Comparison of ENCODE assay signal across 8 cellular contexts in genomic region chr1:113859478-113860175, GRCh38. TPM values are rescaled to one million over a fixed set of nuclear protein-coding genes. Genes with fewer than 3 reads are reported as not detected.
A peak's percentile ranks its signal among the peaks of the same experiment; 100 is the strongest.
DNase-seq lines count a peak whose midpoint lies in the region; ATAC-seq and TF ChIP-seq lines count a peak whose summit lies in the region.

No MANE protein-coding gene starts in this region.

- H4K91ac ChIP-seq in mesenchymal stem cell (ENCODE audit: low read length): no peak overlapping the region

- H3K14ac ChIP-seq in mesenchymal stem cell (ENCODE audit: low read length in 2 of 2): no peak overlapping the region

- peaks cover 2% of the 10 kb centered on the region for H3K4me1 ChIP-seq in mesenchymal stem cell (ENCODE audit: control insufficient read depth, insufficient read depth, low read depth, low read length)

- H3K4me2 ChIP-seq in mesenchymal stem cell (ENCODE audit: low read length, poor library complexity, severe bottlenecking): no peak overlapping the region

- no peaks in the 10 kb centered on the region for H3K27me3 ChIP-seq in mesenchymal stem cell (ENCODE audit: control insufficient read depth in 1 of 2, insufficient read depth in 1 of 2, low read length in 2 of 2)

- H3K23ac ChIP-seq in mesenchymal stem cell (ENCODE audit: low read length in 2 of 2): no peak overlapping the region

- H4K8ac ChIP-seq in mesenchymal stem cell (ENCODE audit: low read length): no peak overlapping the region

- H3K27ac ChIP-seq in mesenchymal stem cell (ENCODE audit: low read length, poor library complexity, severe bottlenecking): no peak overlapping the region

- peak; percentile 88 for DNase-seq in NAMALWA (ENCODE audit: low spot score)
- no peak for DNase-seq in mesenchymal stem cell
- no peak for DNase-seq in NCI-H2227 treated with DMSO at 0.1 percent for 48 hours (lab: John Stamatoyannopoulos, UW)
- DNase-seq in chondrocyte (ENCODE audit: low spot score): no peak
- DNase-seq in GM19240 (ENCODE audit: insufficient read length, low spot score): no peak
- no peak for DNase-seq in NK-92 (lab: John Stamatoyannopoulos, UW; ENCODE audit: unreplicated experiment)

- ATAC-seq in GM18868 (IDR thresholded peaks at IDR 0.05; ENCODE audit: unreplicated experiment): peak; percentile 87
- ATAC-seq in HG02610 (IDR thresholded peaks at IDR 0.05; ENCODE audit: unreplicated experiment): peak; percentile 89

- no peak overlapping the region for H2BK15ac ChIP-seq in mesenchymal stem cell (ENCODE audit: low read depth, poor library complexity, severe bottlenecking)

- 100% methylated on average over 1 of the region's 3 CpGs for WGBS in mesenchymal stem cell

- no peaks in the 10 kb centered on the region for H3K79me1 ChIP-seq in mesenchymal stem cell (replicated peaks; ENCODE audit: low read length, poor library complexity, severe bottlenecking)

- peak overlapping the region in 1 of 2 experiments; percentile 54 for H2BK12ac ChIP-seq in mesenchymal stem cell (ENCODE audit: low read length in 2 of 2)

- H2AFZ ChIP-seq in mesenchymal stem cell (ENCODE audit: low read depth, low read length): no peak overlapping the region

- H3K9me3 ChIP-seq in mesenchymal stem cell (ENCODE audit: control insufficient read depth, low read length): no peaks in the 10 kb centered on the region

- no peak overlapping the region for H2BK120ac ChIP-seq in mesenchymal stem cell (ENCODE audit: low read depth, low read length)

- no peaks in the 10 kb centered on the region for H3K36me3 Mint-ChIP-seq in chondrocyte (ENCODE audit: low read depth)

- H3K27me3 Mint-ChIP-seq in chondrocyte (ENCODE audit: low read depth): no peaks in the 10 kb centered on the region

- H2BK5ac ChIP-seq in mesenchymal stem cell (ENCODE audit: low read depth, low read length, poor library complexity, severe bottlenecking): no peak overlapping the region

- peak overlapping the region in 1 of 2 experiments; percentile 26 for H3K4ac ChIP-seq in mesenchymal stem cell (ENCODE audit: low read depth in 1 of 2, low read length in 2 of 2)

- peak overlapping the region; percentile 79 for H3K9ac ChIP-seq in mesenchymal stem cell (ENCODE audit: low read length)

- H3K18ac ChIP-seq in mesenchymal stem cell (ENCODE audit: low read depth in 1 of 2, low read length in 2 of 2): no peak overlapping the region

- H3K9me3 Mint-ChIP-seq in chondrocyte (ENCODE audit: low read depth): no peaks in the 10 kb centered on the region

- TF ChIP-seq CTCF in chondrocyte (IDR thresholded peaks at IDR 0.05): no peak

- peak overlapping the region in 1 of 2 experiments; percentile 60 for H3K4me3 ChIP-seq in mesenchymal stem cell (ENCODE audit: insufficient read depth in 1 of 2, low read depth in 1 of 2, low read length in 2 of 2)

- no peak overlapping the region for H3K4me3 Mint-ChIP-seq in chondrocyte (ENCODE audit: unreplicated experiment)

- peak overlapping the region; percentile 92 for H2AK5ac ChIP-seq in mesenchymal stem cell (ENCODE audit: low read length, severe bottlenecking)

- H3K27ac Mint-ChIP-seq in chondrocyte (ENCODE audit: unreplicated experiment): no peak overlapping the region

- peaks cover 33% of the 10 kb centered on the region for H3K4me1 Mint-ChIP-seq in chondrocyte (ENCODE audit: low read depth)

- no peaks in the 10 kb centered on the region for H3K36me3 ChIP-seq in mesenchymal stem cell (ENCODE audit: control insufficient read depth in 1 of 2, insufficient read depth in 2 of 2, low read depth in 1 of 2, low read length in 2 of 2)

RNA-seq across cellular contexts. Expression of gene PTPN22, which starts 11.9 kb away (rescaled TPM):
- 0.07 TPM for polyA plus RNA-seq in mesenchymal stem cell (2013, experiment 1 of 2)
- 0.10 TPM for polyA plus RNA-seq in mesenchymal stem cell (2013, experiment 2 of 2)
- total RNA-seq in chondrocyte: not detected in 3 replicates

RNA-seq across cellular contexts. Expression of gene BCL2L15, which starts 27.8 kb away (rescaled TPM):
- 0.03 TPM for polyA plus RNA-seq in mesenchymal stem cell (2013, experiment 1 of 2)
- 0.10 TPM for polyA plus RNA-seq in mesenchymal stem cell (2013, experiment 2 of 2)
- 0.17 to 0.33 TPM (median 0.17 TPM) in 3 replicates for total RNA-seq in chondrocyte

RNA-seq across cellular contexts. Expression of gene AP4B1, which starts 45.0 kb away (rescaled TPM):
- 5.4 TPM for polyA plus RNA-seq in mesenchymal stem cell (2013, experiment 1 of 2)
- 6.2 TPM for polyA plus RNA-seq in mesenchymal stem cell (2013, experiment 2 of 2)
- 15.6 to 23.6 TPM (median 16.8 TPM) in 3 replicates for total RNA-seq in chondrocyte

RNA-seq across cellular contexts. Expression of gene DCLRE1B, which starts 45.5 kb away (rescaled TPM):
- polyA plus RNA-seq in mesenchymal stem cell (2013, experiment 1 of 2): 5.4 TPM
- polyA plus RNA-seq in mesenchymal stem cell (2013, experiment 2 of 2): 5.4 TPM
- total RNA-seq in chondrocyte: 8.1 to 11.4 TPM (median 8.3 TPM) in 3 replicates

RNA-seq across cellular contexts. Expression of gene RSBN1, which starts 47.4 kb away (rescaled TPM):
- polyA plus RNA-seq in mesenchymal stem cell (2013, experiment 1 of 2): 5.9 TPM
- 5.7 TPM for polyA plus RNA-seq in mesenchymal stem cell (2013, experiment 2 of 2)
- total RNA-seq in chondrocyte: 10.9 to 12.5 TPM (median 11.8 TPM) in 3 replicates
